20 cellular contexts compared by ENCODE assay signal in the genomic region with DNA sequence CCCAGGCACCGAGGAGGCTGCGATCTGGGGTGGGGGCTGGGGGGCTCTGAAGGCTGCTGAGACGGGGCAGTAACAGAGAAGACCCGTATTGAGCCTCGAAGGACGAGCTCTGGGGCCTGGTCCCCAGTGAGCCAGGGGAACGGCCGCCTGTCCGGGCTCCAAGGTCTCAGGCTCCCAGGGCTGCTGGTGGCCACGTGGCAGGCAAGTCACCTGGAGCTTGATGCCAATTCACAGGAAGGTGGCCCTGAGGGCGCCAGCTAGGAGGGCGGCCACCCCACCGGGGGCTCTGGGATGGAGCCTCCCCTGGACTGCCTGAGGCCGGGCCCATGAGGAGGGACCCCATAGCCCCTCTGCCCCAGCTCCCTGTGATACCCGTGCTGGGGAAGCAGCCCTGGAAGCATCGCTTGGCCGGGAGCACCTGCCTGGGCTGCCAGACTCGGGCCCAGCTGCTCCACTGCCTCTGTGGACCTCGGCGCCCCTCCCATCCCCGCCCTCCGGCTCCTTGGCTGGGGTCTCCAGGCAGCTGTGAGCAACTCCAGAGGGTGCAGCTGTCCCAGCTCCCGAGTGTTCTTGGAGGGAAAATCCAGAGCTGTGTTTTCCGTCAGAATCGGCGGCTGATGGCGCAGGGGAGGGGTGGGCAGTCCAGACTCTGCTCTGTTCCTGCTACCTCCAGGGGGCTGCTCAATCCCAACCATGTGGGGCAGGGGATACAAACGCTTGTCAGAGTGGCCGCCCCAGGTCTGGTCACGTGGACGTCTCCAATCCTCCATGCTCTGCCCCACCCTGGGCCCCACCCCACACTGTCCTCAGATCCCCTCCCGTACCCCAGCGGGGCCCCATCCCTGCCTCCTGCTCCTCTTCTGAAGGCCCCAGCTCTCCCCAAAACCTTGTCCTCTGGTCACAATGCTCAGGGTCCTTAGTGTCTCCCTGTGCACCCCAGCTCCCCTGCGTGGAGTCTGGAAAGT.
DNase-seq lines count a peak whose midpoint lies in the region; ATAC-seq and TF ChIP-seq lines count a peak whose summit lies in the region.
"Had no signal": no experiment of that assay in that cellular context is flagged by ENCODE, and none has a peak within 500 bp of the region (broad histone marks: within the 10 kb centered on the region; RNA-seq: fewer than 3 reads in every experiment).

No MANE protein-coding gene starts in this region.

- H3K27ac ChIP-seq in BLaER1, result no peak overlapping the region
- H3K27ac ChIP-seq in right cardiac atrium (ENCODE audit: low read length), result no peak overlapping the region
- H3K27ac ChIP-seq in sigmoid colon, result no peak overlapping the region

- TF ChIP-seq POLR2A in sigmoid colon (IDR thresholded peaks at IDR 0.05), result no peak

- H3K27me3 ChIP-seq in BLaER1 (no peaks in the 10 kb centered on the region), right cardiac atrium (ENCODE audit: control insufficient read depth, insufficient read depth) (no peaks in the 10 kb centered on the region), sigmoid colon (no peaks in the 10 kb centered on the region), MG63 (no peaks in the 10 kb centered on the region)
- H3K27me3 ChIP-seq: BE2C had no signal

- H3K4me2 ChIP-seq in BLaER1, result 0 out of 2 replicates have a peak overlapping the region, but pooled peaks have one; percentile 99

- H3K36me3 ChIP-seq in BLaER1 (peaks cover 31% of the 10 kb centered on the region), sigmoid colon (peaks cover 0 to 49% (median 13%) of the 10 kb centered on the region in 4 donors), MG63 (no peaks in the 10 kb centered on the region)
- H3K36me3 ChIP-seq: BE2C had no signal

- no peak for TF ChIP-seq EP300 in sigmoid colon (IDR thresholded peaks at IDR 0.05)

- H3K9ac ChIP-seq in BLaER1, result no peak overlapping the region

- peaks cover 46% of the 10 kb centered on the region for H3K4me1 ChIP-seq in BLaER1
- no peaks in the 10 kb centered on the region for H3K4me1 ChIP-seq in right cardiac atrium (ENCODE audit: control insufficient read depth, insufficient read depth, low read length)
- H3K4me1 ChIP-seq in sigmoid colon, result no peaks in the 10 kb centered on the region
- H3K4me1 ChIP-seq: BE2C had no signal

- no peak for TF ChIP-seq CTCF in sigmoid colon (IDR thresholded peaks at IDR 0.05)

- WGBS in right cardiac atrium, result 95% methylated on average over 34 of the region's 34 CpGs
- 91 to 94% methylated on average over 34 of the region's 34 CpGs for WGBS in sigmoid colon, 2 donors

- DNase-seq in LHCN-M2 (ENCODE audit: low read depth) (peak; percentile 40), right cardiac atrium (peak in 2 of 3 donors; percentile 43 to 53), sigmoid colon (peak; percentile 50), MG63 (no peak)
- DNase-seq: BE2C; CD4-positive, CD25-positive, alpha-beta regulatory T cell; EL; GF-D8; Kasumi-1; MM.1S; NCI-H1092; NCI-H1436; NCI-H187 treated with DMSO at 0.1 percent for 48 hours; NCI-H2227 treated with DMSO at 0.1 percent for 48 hours; NCI-H510A; NK-92 treated with Interleukin-12 subunit alpha and Interleukin-12 subunit beta, amount 100 ng/mL, for 24 hours had no signal

- ATAC-seq in right cardiac atrium (no peak), HG02938 (IDR thresholded peaks at IDR 0.05; ENCODE audit: unreplicated experiment) (no peak), GM19395 (IDR thresholded peaks at IDR 0.05; ENCODE audit: unreplicated experiment) (no peak)
- ATAC-seq: Panc1 had no signal

- H4K20me1 ChIP-seq in BLaER1, result no peaks in the 10 kb centered on the region

- intact Hi-C loops in right cardiac atrium (cut with DNase I), result no loop called here
- intact Hi-C loops in sigmoid colon (cut with DNase I), result no loop called here

- H3K9me3 ChIP-seq in BLaER1 (peaks cover 56% of the 10 kb centered on the region), right cardiac atrium (ENCODE audit: control insufficient read depth, low read length) (no peaks in the 10 kb centered on the region), sigmoid colon (no peaks in the 10 kb centered on the region), MG63 (no peaks in the 10 kb centered on the region)
- H3K9me3 ChIP-seq: BE2C had no signal

- H3K4me3 ChIP-seq in BLaER1, result no peak overlapping the region
- H3K4me3 ChIP-seq in right cardiac atrium (ENCODE audit: low read length), result no peak overlapping the region
- no peak overlapping the region for H3K4me3 ChIP-seq in sigmoid colon
- no peak overlapping the region for H3K4me3 ChIP-seq in MG63
